Comparison of ENCODE assay signal across 8 cellular contexts in genomic region chr15:99450896-99451358, GRCh38.
DNase-seq lines count a peak whose midpoint lies in the region; ATAC-seq and TF ChIP-seq lines count a peak whose summit lies in the region.

No MANE protein-coding gene starts in this region.

- peak overlapping the region; percentile 27 to 99 for H3K27ac ChIP-seq in coronary artery
- peak overlapping the region in 1 of 3 donors; percentile 59 for H3K27ac ChIP-seq in thyroid gland

- 46 to 57% methylated on average over 14 of the region's 14 CpGs for WGBS in thyroid gland, 2 donors

- no peaks in the 10 kb centered on the region for H3K36me3 ChIP-seq in thyroid gland

- no peak overlapping the region for H3K4me3 ChIP-seq in coronary artery
- no peak overlapping the region for H3K4me3 ChIP-seq in thyroid gland (replicated peaks in 1 of 3)

- peaks cover 4% of the 10 kb centered on the region for H3K27me3 Mint-ChIP-seq in activated CD4-positive, alpha-beta T cell treated with anti-CD3 and anti-CD28 coated beads, Interleukin-2, amount 10 ng/mL, durations not matched to agents 24 days and 14 days
- peaks cover 3% of the 10 kb centered on the region for H3K27me3 Mint-ChIP-seq in nephron progenitor cell (ENCODE audit: low read depth, poor library complexity)

- H3K4me1 ChIP-seq in thyroid gland = peaks cover 0 to 43% of the 10 kb centered on the region in 2 donors

- H3K9me3 ChIP-seq in thyroid gland = no peaks in the 10 kb centered on the region

- H3K4me1 Mint-ChIP-seq in activated CD4-positive, alpha-beta T cell treated with anti-CD3 and anti-CD28 coated beads, Interleukin-2, amount 10 ng/mL, durations not matched to agents 24 days and 14 days = peaks cover 44% of the 10 kb centered on the region
- peaks cover 42% of the 10 kb centered on the region for H3K4me1 Mint-ChIP-seq in nephron progenitor cell

- ATAC-seq in HG03460 (IDR thresholded peaks at IDR 0.05; ENCODE audit: unreplicated experiment) = no peak

- TF ChIP-seq POLR2A in thyroid gland (IDR thresholded peaks at IDR 0.05) = no peak

- TF ChIP-seq CTCF in coronary artery (IDR thresholded peaks at IDR 0.05) (no peak), nephron progenitor cell (IDR thresholded peaks at IDR 0.05) (no peak), thyroid gland (IDR thresholded peaks at IDR 0.05) (no peak)

- H3K9me3 Mint-ChIP-seq in activated CD4-positive, alpha-beta T cell treated with anti-CD3 and anti-CD28 coated beads, Interleukin-2, amount 10 ng/mL, durations not matched to agents 24 days and 14 days = no peaks in the 10 kb centered on the region
- H3K9me3 Mint-ChIP-seq in nephron progenitor cell = no peaks in the 10 kb centered on the region

- H3K27ac Mint-ChIP-seq in activated CD4-positive, alpha-beta T cell treated with anti-CD3 and anti-CD28 coated beads, Interleukin-2, amount 10 ng/mL, durations not matched to agents 24 days and 14 days = peak overlapping the region; percentile 67
- peak overlapping the region; percentile 61 for H3K27ac Mint-ChIP-seq in nephron progenitor cell

- no peaks in the 10 kb centered on the region for H3K27me3 ChIP-seq in thyroid gland

- peak overlapping the region; percentile 75 for H3K4me3 Mint-ChIP-seq in activated CD4-positive, alpha-beta T cell treated with anti-CD3 and anti-CD28 coated beads, Interleukin-2, amount 10 ng/mL, durations not matched to agents 24 days and 14 days
- H3K4me3 Mint-ChIP-seq in nephron progenitor cell = no peak overlapping the region

- DNase-seq in NCI-H1417 (lab: John Stamatoyannopoulos, UW) = peak in 2 of 3 experiments; percentile 29 to 42
- DNase-seq in NCI-H1417 treated with DMSO at 0.1 percent for 48 hours (lab: John Stamatoyannopoulos, UW) = no peak
- peak; percentile 85 for DNase-seq in activated CD4-positive, alpha-beta T cell treated with anti-CD3 and anti-CD28 coated beads, Interleukin-2, amount 10 ng/mL, durations not matched to agents 24 days and 14 days
- DNase-seq in coronary artery (ENCODE audit: low spot score) = peak; percentile 78
- DNase-seq in nephron progenitor cell = no peak
- peak; percentile 33 to 41 for DNase-seq in thyroid gland
- DNase-seq in glomerular visceral epithelial cell (ENCODE audit: extremely low spot score) = no peak

- H3K36me3 Mint-ChIP-seq in activated CD4-positive, alpha-beta T cell treated with anti-CD3 and anti-CD28 coated beads, Interleukin-2, amount 10 ng/mL, durations not matched to agents 24 days and 14 days (ENCODE audit: low read depth) = no peaks in the 10 kb centered on the region
- no peaks in the 10 kb centered on the region for H3K36me3 Mint-ChIP-seq in nephron progenitor cell (ENCODE audit: low read depth)

- intact Hi-C loops in activated CD4-positive, alpha-beta T cell treated with anti-CD3 and anti-CD28 coated beads, Interleukin-2, amount 10 ng/mL, durations not matched to agents 24 days and 14 days (cut with micrococcal nuclease) = no loop called here
- intact Hi-C loops in thyroid gland (cut with DNase I) = no loop called here

Comparison
In these comparisons a context has a peak if more than half of its experiments do, and no peak if none do; other contexts are left out.
1. DNase-seq: peak in NCI-H1417 (2 of 3), activated CD4-positive, alpha-beta T cell treated with anti-CD3 and anti-CD28 coated beads, Interleukin-2, amount 10 ng/mL, durations not matched to agents 24 days and 14 days (single experiment), coronary artery (single experiment) and thyroid gland (2 of 2); none in NCI-H1417 treated with DMSO at 0.1 percent for 48 hours (single experiment), nephron progenitor cell (single experiment) and glomerular visceral epithelial cell (single experiment).